10 cellular contexts compared by ENCODE assay signal in the genomic region with DNA sequence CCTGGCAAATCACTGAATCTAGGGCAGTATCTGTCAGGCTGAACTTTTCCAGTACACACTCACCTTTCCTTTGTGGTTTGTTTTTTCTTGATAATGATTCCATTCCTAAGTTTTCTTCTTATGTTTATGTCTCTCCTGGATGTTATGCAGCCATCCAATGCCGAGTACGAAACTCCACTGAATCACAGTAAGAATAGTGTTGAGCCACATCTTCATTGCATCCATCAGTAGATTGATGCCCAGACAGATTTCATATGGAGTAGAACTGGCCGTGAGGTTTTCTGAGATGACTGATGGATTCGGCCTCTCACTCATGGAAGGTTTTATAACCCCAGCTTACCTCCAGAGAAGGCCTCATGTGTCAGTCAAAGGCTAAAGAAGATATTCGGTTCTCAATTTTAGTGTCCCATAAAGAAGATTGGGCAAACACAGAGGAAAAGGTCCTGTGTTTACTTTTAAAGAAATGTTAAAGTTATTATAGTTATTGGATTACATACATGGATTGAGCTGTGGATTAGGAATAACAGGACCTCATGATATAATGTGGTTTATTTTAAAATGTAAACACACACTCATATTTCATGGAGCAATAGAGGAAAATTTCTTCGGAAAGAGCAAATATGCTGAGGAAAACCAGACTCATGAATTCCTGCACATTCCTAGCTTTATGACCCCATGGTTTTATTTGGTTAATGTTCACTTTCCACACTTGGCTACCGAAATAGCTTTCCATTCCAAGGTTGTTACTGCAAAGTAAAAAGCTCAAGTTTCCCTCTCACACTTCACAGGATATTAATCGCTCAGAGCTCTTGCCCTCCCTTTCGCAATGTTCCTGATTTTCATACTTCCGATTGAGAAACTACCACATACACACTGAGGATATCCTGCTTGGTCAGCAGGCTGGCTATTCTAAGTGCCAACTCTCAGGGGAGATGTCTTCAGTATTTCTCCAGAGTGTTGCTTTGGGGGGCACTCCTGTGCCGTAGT.
DNase-seq lines count a peak whose midpoint lies in the region; ATAC-seq and TF ChIP-seq lines count a peak whose summit lies in the region.
"Had no signal": no experiment of that assay in that cellular context is flagged by ENCODE, and none has a peak within 500 bp of the region (broad histone marks: within the 10 kb centered on the region; RNA-seq: fewer than 3 reads in every experiment).

No MANE protein-coding gene starts in this region.

- DNase-seq in EL (peak; percentile 97), SW 1271 (lab: John Stamatoyannopoulos, UW) (peak; percentile 79 to 92), Right ventricle myocardium superior (no peak), retinal pigment epithelial cell (ENCODE audit: low read depth) (peak; percentile 95), G401 (ENCODE audit: low spot score) (no peak), NCI-H748 (lab: John Stamatoyannopoulos, UW; ENCODE audit: unreplicated experiment) (no peak), SK-N-DZ (ENCODE audit: low spot score) (no peak)
- DNase-seq in effector CD4-positive, alpha-beta T cell: no peak
- DNase-seq: activated CD4-positive, alpha-beta T cell treated with anti-CD3 and anti-CD28 coated beads, Interleukin-2, amount 50 U/mL, for 4 hours had no signal

- in situ Hi-C loops in G401 (cut with HindIII; ENCODE audit: low sequenced_read_pairs): no loop called here

- intact Hi-C loops in Right ventricle myocardium superior (cut with DNase I): loop anchor here (5.0 kb wide), 1 partner anchor 150 kb away; the partner anchor contains the start of gene IL6

- no peak for TF ChIP-seq CTCF in retinal pigment epithelial cell (conservative IDR thresholded peaks at IDR 0.05; ENCODE audit: low read depth, low read length)

- ATAC-seq in Right ventricle myocardium superior (ENCODE audit: poor library complexity): peak; percentile 93
- ATAC-seq: GM12878 had no signal

- no peak overlapping the region for H3K4me3 ChIP-seq in retinal pigment epithelial cell (ENCODE audit: low read length)
- H3K4me3 ChIP-seq: GM12878 had no signal

Comparison
In these comparisons a context has a peak if more than half of its experiments do, and no peak if none do; other contexts are left out.
1. DNase-seq: peak in EL (single experiment), SW 1271 (2 of 2) and retinal pigment epithelial cell (single experiment); none in Right ventricle myocardium superior (single experiment), G401 (single experiment), NCI-H748 (single experiment), SK-N-DZ (single experiment) and effector CD4-positive, alpha-beta T cell (single experiment).